ENCODE assay signal across 15 cellular contexts in genomic region chr9:36317766-36318165, GRCh38. TPM values are rescaled to one million over a fixed set of nuclear protein-coding genes. Genes with fewer than 3 reads are reported as not detected.
DNase-seq lines count a peak whose midpoint lies in the region; TF ChIP-seq lines count a peak whose summit lies in the region.
"Had no signal": no experiment of that assay in that cellular context is flagged by ENCODE, and none has a peak within 500 bp of the region (broad histone marks: within the 10 kb centered on the region; RNA-seq: fewer than 3 reads in every experiment).

No MANE protein-coding gene starts in this region.

- intact Hi-C loops in dorsolateral prefrontal cortex (cut with DNase I): loop anchor here (2.0 kb wide), 1 partner anchor 59 kb away; the partner anchor contains the start of gene GNE (in 2 of the 2)
- intact Hi-C loops in activated T-helper 2 cell treated with anti-CD3 and anti-CD28 coated beads, Interferon-gamma antibody, Interleukin-2, Interleukin-4, amounts not matched to agents 10 μg/mL and 5 μg/mL and 100 μg/mL, durations not matched to agents 14 hours and 24 hours and 36 hours (cut with micrococcal nuclease): no loop called here

- no peak overlapping the region for H3K27ac Mint-ChIP-seq in activated T-helper 2 cell treated with anti-CD3 and anti-CD28 coated beads, Interferon-gamma antibody, Interleukin-2, Interleukin-4, amounts not matched to agents 10 μg/mL and 5 μg/mL and 100 μg/mL, durations not matched to agents 14 hours and 24 hours and 36 hours
- H3K27ac Mint-ChIP-seq: CD4-positive, alpha-beta T cell; neural progenitor cell had no signal

- H3K9me3 Mint-ChIP-seq in activated T-helper 2 cell treated with anti-CD3 and anti-CD28 coated beads, Interferon-gamma antibody, Interleukin-2, Interleukin-4, amounts not matched to agents 10 μg/mL and 5 μg/mL and 100 μg/mL, durations not matched to agents 14 hours and 24 hours and 36 hours: peaks cover 7% of the 10 kb centered on the region
- H3K9me3 Mint-ChIP-seq: CD4-positive, alpha-beta T cell had no signal

- no peaks in the 10 kb centered on the region for H3K27me3 ChIP-seq in dorsolateral prefrontal cortex
- H3K27me3 ChIP-seq: neural progenitor cell, tibial nerve had no signal

- no peak for TF ChIP-seq CTCF in dorsolateral prefrontal cortex (IDR thresholded peaks at IDR 0.05 in 54 of 56, conservative IDR thresholded peaks at IDR 0.05 in 2 of 56; ENCODE audit: low read depth in 1 of 56, partially characterized antibody in 56 of 56)

- H3K4me3 ChIP-seq in dorsolateral prefrontal cortex: no peak overlapping the region
- H3K4me3 ChIP-seq: neural progenitor cell, tibial nerve had no signal

- H3K27me3 Mint-ChIP-seq in activated T-helper 2 cell treated with anti-CD3 and anti-CD28 coated beads, Interferon-gamma antibody, Interleukin-2, Interleukin-4, amounts not matched to agents 10 μg/mL and 5 μg/mL and 100 μg/mL, durations not matched to agents 14 hours and 24 hours and 36 hours (ENCODE audit: low read depth): no peaks in the 10 kb centered on the region
- H3K27me3 Mint-ChIP-seq: CD4-positive, alpha-beta T cell had no signal

- DNase-seq in DMS153 (lab: John Stamatoyannopoulos, UW) (peak; percentile 82), NCI-H2029 treated with DMSO at 0.1 percent for 48 hours (lab: John Stamatoyannopoulos, UW) (peak; percentile 37), dorsolateral prefrontal cortex (peak in 1 of 10 donors; percentile 11), mucosa of gallbladder (ENCODE audit: low spot score) (peak; percentile 91), KG1 (lab: John Stamatoyannopoulos, UW) (no peak), iPS-NIHi7 (ENCODE audit: extremely low spot score) (no peak), NCI-H128 (lab: John Stamatoyannopoulos, UW; ENCODE audit: unreplicated experiment) (no peak)
- no peak for DNase-seq in activated T-helper 2 cell treated with anti-CD3 and anti-CD28 coated beads, Interferon-gamma antibody, Interleukin-2, Interleukin-4, amounts not matched to agents 10 μg/mL and 5 μg/mL and 100 μg/mL, durations not matched to agents 14 hours and 24 hours and 36 hours (ENCODE audit: low spot score)
- DNase-seq: activated T-cell treated with anti-CD3 and anti-CD28 coated beads, Interleukin-2, amount 50 U/mL, for 1 hour; CD4-positive, alpha-beta T cell; cerebellar nuclear complex; NCI-H1436 treated with DMSO at 0.1 percent for 48 hours; stimulated activated CD4-positive, alpha-beta T cell treated with anti-CD3 and anti-CD28 coated beads, Interleukin-4, amount 100 ng/mL, for 4 hours had no signal

- no peak overlapping the region for H3K4me3 Mint-ChIP-seq in activated T-helper 2 cell treated with anti-CD3 and anti-CD28 coated beads, Interferon-gamma antibody, Interleukin-2, Interleukin-4, amounts not matched to agents 10 μg/mL and 5 μg/mL and 100 μg/mL, durations not matched to agents 14 hours and 24 hours and 36 hours (ENCODE audit: low read depth)
- H3K4me3 Mint-ChIP-seq: CD4-positive, alpha-beta T cell; neural progenitor cell had no signal

- peak overlapping the region in 56 of 59 donors; percentile 12 to 92 (median 83) for H3K27ac ChIP-seq in dorsolateral prefrontal cortex
- H3K27ac ChIP-seq: neural progenitor cell, tibial nerve had no signal

- no peaks in the 10 kb centered on the region for H3K36me3 Mint-ChIP-seq in activated T-helper 2 cell treated with anti-CD3 and anti-CD28 coated beads, Interferon-gamma antibody, Interleukin-2, Interleukin-4, amounts not matched to agents 10 μg/mL and 5 μg/mL and 100 μg/mL, durations not matched to agents 14 hours and 24 hours and 36 hours (ENCODE audit: low read depth)
- H3K36me3 Mint-ChIP-seq: neural progenitor cell had no signal

- H3K4me1 Mint-ChIP-seq in activated T-helper 2 cell treated with anti-CD3 and anti-CD28 coated beads, Interferon-gamma antibody, Interleukin-2, Interleukin-4, amounts not matched to agents 10 μg/mL and 5 μg/mL and 100 μg/mL, durations not matched to agents 14 hours and 24 hours and 36 hours (ENCODE audit: low read depth): no peaks in the 10 kb centered on the region
- H3K4me1 Mint-ChIP-seq: neural progenitor cell had no signal

RNA-seq across cellular contexts. Expression of gene GNE, which starts 59.5 kb away (rescaled TPM):
- total RNA-seq in dorsolateral prefrontal cortex (10 to 100 TPM; 14.4 to 29.7 (median 22.9) TPM), mucosa of gallbladder (24.6 TPM)
- total RNA-seq in activated T-helper 2 cell treated with anti-CD3 and anti-CD28 coated beads, Interferon-gamma antibody, Interleukin-2, Interleukin-4, amounts not matched to agents 10 μg/mL and 5 μg/mL and 100 μg/mL, durations not matched to agents 14 hours and 24 hours and 36 hours: 27.7 and 28.5 TPM in 2 replicates

Comparison
In these comparisons a context has a peak if more than half of its experiments do, and no peak if none do; other contexts are left out.
1. DNase-seq: peak in DMS153 (single experiment), NCI-H2029 treated with DMSO at 0.1 percent for 48 hours (single experiment) and mucosa of gallbladder (single experiment); none in KG1 (single experiment), iPS-NIHi7 (single experiment), NCI-H128 (single experiment) and activated T-helper 2 cell treated with anti-CD3 and anti-CD28 coated beads, Interferon-gamma antibody, Interleukin-2, Interleukin-4, amounts not matched to agents 10 μg/mL and 5 μg/mL and 100 μg/mL, durations not matched to agents 14 hours and 24 hours and 36 hours (single experiment).